9 cellular contexts compared by ENCODE assay signal in genomic region chr20:63536241-63536977, GRCh38. TPM values are rescaled to one million over a fixed set of nuclear protein-coding genes. Genes with fewer than 3 reads are reported as not detected.
DNase-seq lines count a peak whose midpoint lies in the region; ATAC-seq and TF ChIP-seq lines count a peak whose summit lies in the region.
"Had no signal": no experiment of that assay in that cellular context is flagged by ENCODE, and none has a peak within 500 bp of the region (broad histone marks: within the 10 kb centered on the region; RNA-seq: fewer than 3 reads in every experiment).

No MANE protein-coding gene starts in this region.

- H3K27ac Mint-ChIP-seq in activated CD4-positive, alpha-beta T cell treated with anti-CD3 and anti-CD28 coated beads, Interleukin-2, amount 10 ng/mL, durations not matched to agents 7 days and 5 days, result peak overlapping the region; percentile 14

- POLR2A ChIA-PET in activated CD4-positive, alpha-beta T cell treated with anti-CD3 and anti-CD28 coated beads, Interleukin-2, amount 10 ng/mL, durations not matched to agents 7 days and 5 days (lab: Charles Lee), result no interaction called here

- H3K36me3 ChIP-seq in NT2/D1 (ENCODE audit: insufficient read depth, insufficient read length, low read length) (no peaks in the 10 kb centered on the region), spleen (no peaks in the 10 kb centered on the region), tibial artery (no peaks in the 10 kb centered on the region)

- intact Hi-C loops in spleen (cut with DNase I; ENCODE audit: low total_unique reads), result loop anchor here (5.0 to 10.0 kb wide), 2 partner anchors 118 to 436 kb away; partner anchors contain the start of genes RTEL1 and STMN3
- intact Hi-C loops in tibial artery (cut with DNase I; ENCODE audit: low total_unique reads), result loop anchor here (10.0 kb wide), 1 partner anchor 328 kb away; the partner anchor contains the start of genes ABHD16B and TPD52L2

- H3K4me1 Mint-ChIP-seq in activated CD4-positive, alpha-beta T cell treated with anti-CD3 and anti-CD28 coated beads, Interleukin-2, amount 10 ng/mL, durations not matched to agents 7 days and 5 days, result peaks cover 12% of the 10 kb centered on the region

- no peak for ATAC-seq in GM21360 (IDR thresholded peaks at IDR 0.05; ENCODE audit: unreplicated experiment)

- H3K4me3 ChIP-seq in NT2/D1 (ENCODE audit: insufficient read length, low read depth), result no peak overlapping the region
- peak overlapping the region in 1 of 8 donors; percentile 67 for H3K4me3 ChIP-seq in spleen
- no peak overlapping the region for H3K4me3 ChIP-seq in tibial artery

- DNase-seq in activated CD4-positive, alpha-beta T cell treated with anti-CD3 and anti-CD28 coated beads, Interleukin-2, amount 10 ng/mL, durations not matched to agents 7 days and 5 days, result no peak
- DNase-seq in activated CD4-positive, alpha-beta T cell treated with anti-CD3 and anti-CD28 coated beads, Interleukin-2, amount 50 U/mL, for 4 hours, result no peak
- DNase-seq in NT2/D1 (ENCODE audit: low read depth, low spot score) (no peak), erythroblast (lab: John Stamatoyannopoulos, UW) (peak; percentile 27 to 44), spleen (peak; percentile 85), tibial artery (no peak), NCI-H1930 (lab: John Stamatoyannopoulos, UW) (no peak)
- DNase-seq: NCI-H2107 had no signal

- H3K27me3 Mint-ChIP-seq in activated CD4-positive, alpha-beta T cell treated with anti-CD3 and anti-CD28 coated beads, Interleukin-2, amount 10 ng/mL, durations not matched to agents 7 days and 5 days, result no peaks in the 10 kb centered on the region

- 65 to 86% (median 72%) methylated on average over 18 to 35 of the region's 35 CpGs for WGBS in spleen, 5 donors

- H3K9ac ChIP-seq in NT2/D1 (ENCODE audit: insufficient read length, low read depth), result peak overlapping the region; percentile 36

- peaks cover 49% of the 10 kb centered on the region for H3K4me1 ChIP-seq in NT2/D1 (ENCODE audit: insufficient read depth, insufficient read length)
- H3K4me1 ChIP-seq in spleen, result peaks cover 17 to 68% (median 49%) of the 10 kb centered on the region in 6 donors
- H3K4me1 ChIP-seq in tibial artery, result peaks cover 0 to 36% (median 8%) of the 10 kb centered on the region in 4 donors

- CTCF ChIA-PET in activated CD4-positive, alpha-beta T cell treated with anti-CD3 and anti-CD28 coated beads, Interleukin-2, amount 10 ng/mL, durations not matched to agents 7 days and 5 days (lab: Charles Lee), result interaction anchor here (0.8 to 4.2 kb wide), 12 partner anchors 15 to 749 kb away, joined by 3 to 41 read pairs (median 5); partner anchors contain the start of genes PPDPF and RTEL1

- no peak overlapping the region for H3K4me3 Mint-ChIP-seq in activated CD4-positive, alpha-beta T cell treated with anti-CD3 and anti-CD28 coated beads, Interleukin-2, amount 10 ng/mL, durations not matched to agents 7 days and 5 days

- no peaks in the 10 kb centered on the region for H3K36me3 Mint-ChIP-seq in activated CD4-positive, alpha-beta T cell treated with anti-CD3 and anti-CD28 coated beads, Interleukin-2, amount 10 ng/mL, durations not matched to agents 7 days and 5 days (ENCODE audit: low read depth)

- no peak for TF ChIP-seq CTCF in spleen (IDR thresholded peaks at IDR 0.05 in 8 of 11, conservative IDR thresholded peaks at IDR 0.05 in 3 of 11)
- TF ChIP-seq CTCF in tibial artery (IDR thresholded peaks at IDR 0.05), result no peak

- no peak for TF ChIP-seq POLR2A in erythroblast (IDR thresholded peaks at IDR 0.05; ENCODE audit: low read length)
- TF ChIP-seq POLR2A in spleen (IDR thresholded peaks at IDR 0.05), result no peak

- H3K27ac ChIP-seq in spleen (peak overlapping the region in 5 of 8 donors; percentile 85 to 89 (median 87)), tibial artery (no peak overlapping the region)

- H3K9me3 ChIP-seq in NT2/D1 (ENCODE audit: insufficient read depth, low read length) (no peaks in the 10 kb centered on the region), spleen (no peaks in the 10 kb centered on the region), tibial artery (no peaks in the 10 kb centered on the region)

- H3K27me3 ChIP-seq in NT2/D1 (ENCODE audit: insufficient read depth, insufficient read length) (no peaks in the 10 kb centered on the region), spleen (replicated peaks in 1 of 7) (peaks cover 0 to 17% (median 0%) of the 10 kb centered on the region in 7 donors), tibial artery (peaks cover 0 to 82% of the 10 kb centered on the region in 2 donors)

- no peaks in the 10 kb centered on the region for H3K9me3 Mint-ChIP-seq in activated CD4-positive, alpha-beta T cell treated with anti-CD3 and anti-CD28 coated beads, Interleukin-2, amount 10 ng/mL, durations not matched to agents 7 days and 5 days

RNA-seq across cellular contexts. Expression of gene PTK6, which starts 0.8 kb away (rescaled TPM):
- under 1 TPM; 0.71 to 0.74 TPM for total RNA-seq in activated CD4-positive, alpha-beta T cell treated with anti-CD3 and anti-CD28 coated beads, Interleukin-2, amount 10 ng/mL, durations not matched to agents 7 days and 5 days
- total RNA-seq in spleen, result 1 to 10 TPM in 1 of 7 donors, under 1 TPM in 6; 0.20 to 1.0 (median 0.77) TPM
- polyA plus RNA-seq in spleen, result under 1 TPM; 0.55 to 0.72 (median 0.64) TPM

RNA-seq across cellular contexts. Expression of gene SRMS, which starts 11.1 kb away (rescaled TPM):
- total RNA-seq in activated CD4-positive, alpha-beta T cell treated with anti-CD3 and anti-CD28 coated beads, Interleukin-2, amount 10 ng/mL, durations not matched to agents 7 days and 5 days, result not detected
- 1 to 10 TPM in 4 of 7 donors, under 1 TPM in 1, not detected in 2; 0.46 to 1.5 (median 1.2) TPM for total RNA-seq in spleen
- under 1 TPM; 0.07 to 0.19 (median 0.12) TPM for polyA plus RNA-seq in spleen

RNA-seq across cellular contexts. Expression of gene PPDPF, which starts 15.8 kb away (rescaled TPM):
- 100 to 1,000 TPM; 167 to 193 TPM for total RNA-seq in activated CD4-positive, alpha-beta T cell treated with anti-CD3 and anti-CD28 coated beads, Interleukin-2, amount 10 ng/mL, durations not matched to agents 7 days and 5 days
- total RNA-seq in spleen, result 100 to 1,000 TPM in 4 of 7 donors, 10 to 100 TPM in 3; 68.8 to 167 (median 105) TPM
- 100 to 1,000 TPM; 123 to 275 (median 186) TPM for polyA plus RNA-seq in spleen

RNA-seq across cellular contexts. Expression of gene FNDC11, which starts 17.6 kb away (rescaled TPM):
- total RNA-seq in activated CD4-positive, alpha-beta T cell treated with anti-CD3 and anti-CD28 coated beads, Interleukin-2, amount 10 ng/mL, durations not matched to agents 7 days and 5 days, result under 1 TPM; 0.15 to 0.57 TPM
- total RNA-seq in spleen, result 1 to 10 TPM in 4 of 7 donors, under 1 TPM in 3; 0.33 to 2.0 (median 1.0) TPM
- polyA plus RNA-seq in spleen, result 1 to 10 TPM in 1 of 3 donors, under 1 TPM in 2; 0.91 to 1.8 (median 0.98) TPM

RNA-seq across cellular contexts. Expression of gene EEF1A2, which starts 37.5 kb away (rescaled TPM):
- total RNA-seq in activated CD4-positive, alpha-beta T cell treated with anti-CD3 and anti-CD28 coated beads, Interleukin-2, amount 10 ng/mL, durations not matched to agents 7 days and 5 days, result under 1 TPM; 0.12 to 0.17 TPM
- 1 to 10 TPM in 3 of 7 donors, under 1 TPM in 4; 0.39 to 1.4 (median 0.54) TPM for total RNA-seq in spleen
- under 1 TPM; 0.48 to 0.57 (median 0.53) TPM for polyA plus RNA-seq in spleen

Comparison
In these comparisons a context has a peak if more than half of its experiments do, and no peak if none do; other contexts are left out.
1. DNase-seq: peak in erythroblast (2 of 2) and spleen (single experiment); none in activated CD4-positive, alpha-beta T cell treated with anti-CD3 and anti-CD28 coated beads, Interleukin-2, amount 10 ng/mL, durations not matched to agents 7 days and 5 days (single experiment), activated CD4-positive, alpha-beta T cell treated with anti-CD3 and anti-CD28 coated beads, Interleukin-2, amount 50 U/mL, for 4 hours (0 of 2), NT2/D1 (single experiment), tibial artery (0 of 2) and NCI-H1930 (0 of 2).
2. H3K27ac ChIP-seq: peak in spleen (5 of 8); none in tibial artery (0 of 2).